ENCODE assay signal across 14 cellular contexts in the genomic region with DNA sequence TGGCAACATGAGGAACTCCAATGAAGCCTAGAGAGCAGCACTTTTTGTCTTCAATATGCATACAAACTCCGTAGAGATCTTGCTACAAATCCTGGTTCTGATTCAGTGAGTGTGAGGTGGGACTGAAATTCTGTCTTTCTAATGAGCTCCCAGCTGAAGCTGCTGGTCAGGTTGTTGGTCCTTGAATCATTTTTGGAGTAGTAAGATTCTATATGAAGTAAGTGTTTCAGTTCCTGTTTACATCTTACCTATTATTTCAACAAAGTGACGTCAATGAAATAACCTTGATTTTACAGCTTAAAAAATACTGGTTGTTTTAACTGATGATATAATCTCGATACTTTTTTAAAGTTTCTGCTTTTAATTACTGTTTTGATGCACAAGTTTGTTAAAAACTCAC. TPM values are rescaled to one million over a fixed set of nuclear protein-coding genes. Genes with fewer than 3 reads are reported as not detected.
DNase-seq lines count a peak whose midpoint lies in the region; ATAC-seq and TF ChIP-seq lines count a peak whose summit lies in the region.
"Had no signal": no experiment of that assay in that cellular context is flagged by ENCODE, and none has a peak within 500 bp of the region (broad histone marks: within the 10 kb centered on the region; RNA-seq: fewer than 3 reads in every experiment).

No MANE protein-coding gene starts in this region.

- no peaks in the 10 kb centered on the region for H3K9me3 ChIP-seq in breast epithelium
- H3K9me3 ChIP-seq in right lobe of liver = no peaks in the 10 kb centered on the region
- H3K9me3 ChIP-seq: esophagus squamous epithelium had no signal

- H3K36me3 ChIP-seq in breast epithelium = no peaks in the 10 kb centered on the region
- no peaks in the 10 kb centered on the region for H3K36me3 ChIP-seq in right lobe of liver

- intact Hi-C loops in breast epithelium (cut with DNase I; ENCODE audit: low total_unique reads) = no loop called here
- intact Hi-C loops in right lobe of liver (cut with DNase I) = no loop called here

- DNase-seq in GM13977 (ENCODE audit: low spot score) (peak; percentile 58), NAMALWA (ENCODE audit: low spot score) (peak; percentile 1), DMS79 (lab: John Stamatoyannopoulos, UW) (no peak), breast epithelium (ENCODE audit: low spot score in 2 of 2) (no peak), right lobe of liver (no peak)
- DNase-seq: activated CD8-positive, alpha-beta memory T cell treated with anti-CD3 and anti-CD28 coated beads for 24 hours; activated gamma-delta T cell treated with Interleukin-2 at 50 U/mL for 16 hours; COR-L47; esophagus squamous epithelium; GDM1; hypothalamus had no signal

- 85% methylated on average over 3 of the region's 3 CpGs for WGBS in right lobe of liver (ENCODE audit: insufficient coverage, low coverage, low lambda C conversion rate, missing lambda C conversion rate)

- in situ Hi-C loops in GM13977 (cut with MboI; ENCODE audit: low pct_unique_long_range_greater_than_20kb, low sequenced_read_pairs, unreplicated experiment) = no loop called here

- H3K27me3 ChIP-seq in breast epithelium (no peaks in the 10 kb centered on the region), right lobe of liver (no peaks in the 10 kb centered on the region)
- H3K27me3 ChIP-seq: esophagus squamous epithelium had no signal

- H3K27ac ChIP-seq in breast epithelium (no peak overlapping the region), right lobe of liver (no peak overlapping the region)
- H3K27ac ChIP-seq: esophagus squamous epithelium had no signal

- TF ChIP-seq POLR2A in breast epithelium (IDR thresholded peaks at IDR 0.05) = no peak
- no peak for TF ChIP-seq POLR2A in right lobe of liver (IDR thresholded peaks at IDR 0.05)

- H3K4me3 ChIP-seq in breast epithelium (no peak overlapping the region), right lobe of liver (no peak overlapping the region)
- H3K4me3 ChIP-seq: esophagus squamous epithelium had no signal

- TF ChIP-seq CTCF in GM13977 (IDR thresholded peaks at IDR 0.05; ENCODE audit: extremely low read depth, insufficient read depth, missing control alignments) (no peak), breast epithelium (IDR thresholded peaks at IDR 0.05) (no peak), right lobe of liver (IDR thresholded peaks at IDR 0.05) (no peak)

- ATAC-seq in GM19372 (IDR thresholded peaks at IDR 0.05; ENCODE audit: low read depth, unreplicated experiment) = peak; percentile 47
- ATAC-seq in HG02852 (IDR thresholded peaks at IDR 0.05; ENCODE audit: unreplicated experiment) = peak; percentile 52
- ATAC-seq in HG02870 (IDR thresholded peaks at IDR 0.05; ENCODE audit: unreplicated experiment) = no peak
- ATAC-seq in right lobe of liver = no peak

- H3K4me1 ChIP-seq in breast epithelium (no peaks in the 10 kb centered on the region), right lobe of liver (peaks cover 0 to 8% (median 0%) of the 10 kb centered on the region in 4 donors)
- H3K4me1 ChIP-seq: esophagus squamous epithelium had no signal

RNA-seq across cellular contexts. Expression of a gene that starts 33.9 kb away (rescaled TPM):
- 10 to 100 TPM in 2 of 3 donors, 1 to 10 TPM in 1; 9.6 to 19.3 (median 17.4) TPM for total RNA-seq in breast epithelium
- total RNA-seq in right lobe of liver = 1 to 10 TPM; 5.1 to 9.9 (median 7.9) TPM

Comparison
In these comparisons a context has a peak if more than half of its experiments do, and no peak if none do; other contexts are left out.
1. DNase-seq: peak in GM13977 (single experiment) and NAMALWA (single experiment); none in DMS79 (single experiment), breast epithelium (0 of 2) and right lobe of liver (0 of 3).
2. ATAC-seq: peak in GM19372 (single experiment) and HG02852 (single experiment); none in HG02870 (single experiment) and right lobe of liver (0 of 4).